1 cellular context compared by ENCODE assay signal in the genomic region with DNA sequence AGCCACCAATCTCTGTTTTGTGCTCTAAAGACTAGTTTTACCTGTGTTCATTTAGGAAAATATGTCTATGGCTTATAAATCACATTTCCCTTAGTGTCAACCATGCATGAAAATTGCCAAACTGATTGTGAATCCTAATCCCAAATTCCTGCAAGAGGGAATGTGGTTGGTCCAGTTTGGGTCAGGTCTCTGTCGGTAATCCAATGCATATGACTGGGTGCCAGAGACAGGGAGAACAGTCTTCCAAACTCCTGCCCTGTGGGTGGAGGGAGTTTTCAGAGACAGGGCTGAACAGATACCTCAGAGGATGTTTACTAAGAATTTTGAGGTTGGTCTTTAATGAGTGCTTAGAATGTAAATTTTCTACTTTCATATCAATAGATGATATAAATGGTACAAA.
TF ChIP-seq lines count a peak whose summit lies in the region.

No MANE protein-coding gene starts in this region.

TF ChIP-seq in WTC11, 78 proteins besides CTCF, POLR2A, EP300 and RAD21 (continued from another document):
- TF ChIP-seq, protein P1, sequence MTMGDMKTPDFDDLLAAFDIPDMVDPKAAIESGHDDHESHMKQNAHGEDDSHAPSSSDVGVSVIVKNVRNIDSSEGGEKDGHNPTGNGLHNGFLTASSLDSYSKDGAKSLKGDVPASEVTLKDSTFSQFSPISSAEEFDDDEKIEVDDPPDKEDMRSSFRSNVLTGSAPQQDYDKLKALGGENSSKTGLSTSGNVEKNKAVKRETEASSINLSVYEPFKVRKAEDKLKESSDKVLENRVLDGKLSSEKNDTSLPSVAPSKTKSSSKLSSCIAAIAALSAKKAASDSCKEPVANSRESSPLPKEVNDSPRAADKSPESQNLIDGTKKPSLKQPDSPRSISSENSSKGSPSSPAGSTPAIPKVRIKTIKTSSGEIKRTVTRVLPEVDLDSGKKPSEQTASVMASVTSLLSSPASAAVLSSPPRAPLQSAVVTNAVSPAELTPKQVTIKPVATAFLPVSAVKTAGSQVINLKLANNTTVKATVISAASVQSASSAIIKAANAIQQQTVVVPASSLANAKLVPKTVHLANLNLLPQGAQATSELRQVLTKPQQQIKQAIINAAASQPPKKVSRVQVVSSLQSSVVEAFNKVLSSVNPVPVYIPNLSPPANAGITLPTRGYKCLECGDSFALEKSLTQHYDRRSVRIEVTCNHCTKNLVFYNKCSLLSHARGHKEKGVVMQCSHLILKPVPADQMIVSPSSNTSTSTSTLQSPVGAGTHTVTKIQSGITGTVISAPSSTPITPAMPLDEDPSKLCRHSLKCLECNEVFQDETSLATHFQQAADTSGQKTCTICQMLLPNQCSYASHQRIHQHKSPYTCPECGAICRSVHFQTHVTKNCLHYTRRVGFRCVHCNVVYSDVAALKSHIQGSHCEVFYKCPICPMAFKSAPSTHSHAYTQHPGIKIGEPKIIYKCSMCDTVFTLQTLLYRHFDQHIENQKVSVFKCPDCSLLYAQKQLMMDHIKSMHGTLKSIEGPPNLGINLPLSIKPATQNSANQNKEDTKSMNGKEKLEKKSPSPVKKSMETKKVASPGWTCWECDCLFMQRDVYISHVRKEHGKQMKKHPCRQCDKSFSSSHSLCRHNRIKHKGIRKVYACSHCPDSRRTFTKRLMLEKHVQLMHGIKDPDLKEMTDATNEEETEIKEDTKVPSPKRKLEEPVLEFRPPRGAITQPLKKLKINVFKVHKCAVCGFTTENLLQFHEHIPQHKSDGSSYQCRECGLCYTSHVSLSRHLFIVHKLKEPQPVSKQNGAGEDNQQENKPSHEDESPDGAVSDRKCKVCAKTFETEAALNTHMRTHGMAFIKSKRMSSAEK (CRISPR knock-in tag; IDR thresholded peaks at IDR 0.05; ENCODE audit: borderline replicate concordance): no peak
- TF ChIP-seq ZNF416 (CRISPR knock-in tag; IDR thresholded peaks at IDR 0.05): no peak
- no peak for TF ChIP-seq AR (CRISPR knock-in tag; IDR thresholded peaks at IDR 0.05)
- TF ChIP-seq SMAD3 (CRISPR knock-in tag; IDR thresholded peaks at IDR 0.05; ENCODE audit: borderline replicate concordance): no peak
- no peak for TF ChIP-seq ARID4B (CRISPR knock-in tag; IDR thresholded peaks at IDR 0.05; ENCODE audit: borderline replicate concordance)
TF ChIP-seq in WTC11: peak in this region for 0.
